Comparison of ENCODE assay signal across 8 cellular contexts in the genomic region with DNA sequence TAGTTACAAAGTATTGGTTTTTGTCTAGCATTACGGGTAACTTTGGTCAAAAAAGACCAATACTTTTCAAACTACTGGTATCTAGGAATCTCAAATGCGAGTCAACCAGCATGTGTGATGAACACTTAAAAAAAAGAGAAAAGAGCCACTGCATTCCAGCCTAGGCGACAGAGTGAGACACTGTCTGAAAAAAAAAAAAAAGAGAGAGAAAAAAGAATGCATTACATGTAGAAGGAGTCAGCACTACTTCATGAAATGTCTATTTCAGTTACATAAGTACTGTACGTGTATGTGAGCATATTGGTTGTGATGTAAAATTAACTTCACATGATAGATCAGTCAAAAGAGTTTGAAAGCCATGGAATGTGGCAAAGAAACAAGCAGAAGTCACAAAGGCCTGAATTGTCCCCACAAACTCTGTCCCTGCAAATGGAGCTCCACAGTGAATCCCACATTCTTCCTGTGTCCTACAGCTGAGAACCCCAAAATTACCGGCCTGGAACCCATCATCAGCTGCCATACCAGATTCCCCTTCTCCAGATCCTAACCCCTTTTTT. TPM values are rescaled to one million over a fixed set of nuclear protein-coding genes. Genes with fewer than 3 reads are reported as not detected.
DNase-seq lines count a peak whose midpoint lies in the region; ATAC-seq, FAIRE-seq and TF ChIP-seq lines count a peak whose summit lies in the region.

No MANE protein-coding gene starts in this region.

- intact Hi-C loops in PC-3 (cut with micrococcal nuclease) (no loop called here), esophagus squamous epithelium (cut with DNase I) (no loop called here)

- H3K27ac ChIP-seq in PC-3 (ENCODE audit: low read length) (no peak overlapping the region), esophagus squamous epithelium (peak overlapping the region in 3 of 4 donors; percentile 85 to 92 (median 92)), foreskin keratinocyte (no peak overlapping the region)

- peaks cover 39% of the 10 kb centered on the region for H3K79me2 ChIP-seq in PC-3 (ENCODE audit: low read length)

- peak; percentile 51 for FAIRE-seq in D721Med (lab: Jason Lieb, UNC)

- TF ChIP-seq POLR2A in esophagus squamous epithelium (IDR thresholded peaks at IDR 0.05) = no peak

- no peak for DNase-seq in D721Med (ENCODE audit: insufficient read length, low spot score)
- DNase-seq in PC-3 = no peak
- DNase-seq in esophagus squamous epithelium (lab: John Stamatoyannopoulos, UW) = no peak
- peak; percentile 76 for DNase-seq in pons (ENCODE audit: low spot score)
- no peak for DNase-seq in ecto neural progenitor cell (ENCODE audit: low spot score)
- no peak for DNase-seq in H4 (ENCODE audit: low spot score)
- no peak for DNase-seq in foreskin keratinocyte
- no peak for DNase-seq in GM19240 (ENCODE audit: insufficient read length, low spot score)

- peaks cover 70% of the 10 kb centered on the region for H3K4me1 ChIP-seq in PC-3 (ENCODE audit: insufficient read depth, low read length)
- H3K4me1 ChIP-seq in esophagus squamous epithelium = peaks cover 3 to 86% (median 15%) of the 10 kb centered on the region in 3 donors
- H3K4me1 ChIP-seq in foreskin keratinocyte = peaks cover 6% of the 10 kb centered on the region

- POLR2A ChIA-PET in PC-3 (lab: Charles Lee; ENCODE audit: unreplicated experiment) = no interaction called here

- H3K27me3 ChIP-seq in PC-3 (ENCODE audit: low read length) = no peaks in the 10 kb centered on the region
- H3K27me3 ChIP-seq in esophagus squamous epithelium = no peaks in the 10 kb centered on the region
- peaks cover 2% of the 10 kb centered on the region for H3K27me3 ChIP-seq in foreskin keratinocyte

- TF ChIP-seq CTCF in D721Med (IDR thresholded peaks at IDR 0.05; ENCODE audit: insufficient read depth, missing control alignments) = no peak
- no peak for TF ChIP-seq CTCF in PC-3 (conservative IDR thresholded peaks at IDR 0.05; ENCODE audit: low read depth, low read length)
- no peak for TF ChIP-seq CTCF in esophagus squamous epithelium (IDR thresholded peaks at IDR 0.05)
- TF ChIP-seq CTCF in foreskin keratinocyte (conservative IDR thresholded peaks at IDR 0.05) = no peak

- H3K4me3 ChIP-seq in PC-3 (ENCODE audit: low read length) (peak overlapping the region; percentile 67), esophagus squamous epithelium (peak overlapping the region in 3 of 4 donors; percentile 76 to 99 (median 98))

- H3K9me3 ChIP-seq in PC-3 (ENCODE audit: low read length) = no peaks in the 10 kb centered on the region
- H3K9me3 ChIP-seq in esophagus squamous epithelium = no peaks in the 10 kb centered on the region

- 0 out of 2 replicates have a peak overlapping the region, but pooled peaks have one; percentile 48 for H2AFZ ChIP-seq in PC-3 (ENCODE audit: low read length)

- peak overlapping the region; percentile 87 for H3K4me2 ChIP-seq in PC-3 (ENCODE audit: low read length)

- no peaks in the 10 kb centered on the region for H3K36me3 ChIP-seq in PC-3 (ENCODE audit: low read depth, low read length)
- H3K36me3 ChIP-seq in esophagus squamous epithelium = no peaks in the 10 kb centered on the region

- ATAC-seq in PC-3 (no peak), foreskin keratinocyte (no peak)

- no peak overlapping the region; the same call in 1 of the 2 replicates for H3K9ac ChIP-seq in PC-3 (ENCODE audit: low read length)

- CTCF ChIA-PET in PC-3 (lab: Charles Lee) = interaction anchor here (0.5 kb wide), 1 partner anchor 18 kb away, joined by 3 read pairs; no protein-coding TSS in a partner anchor

- BruUV-seq in PC-3 (replicated peaks; lab: Mats Ljungman, UMichigan) = no TSS peak

- no peaks in the 10 kb centered on the region for H4K20me1 ChIP-seq in PC-3 (ENCODE audit: low read length)

- H3F3A ChIP-seq in PC-3 (ENCODE audit: low read length, unreplicated experiment) = no peaks in the 10 kb centered on the region

- no peaks in the 10 kb centered on the region for H3K9me2 ChIP-seq in PC-3 (replicated peaks; ENCODE audit: low read length)

- 66 to 75% methylated on average over 5 of the region's 5 CpGs for WGBS in esophagus squamous epithelium, 2 donors

RNA-seq across cellular contexts. Expression of gene DENND11, which starts 1.6 kb away (rescaled TPM):
- total RNA-seq in PC-3 (2014; rRNA removed) (6.7 and 6.9 TPM in 2 replicates), esophagus squamous epithelium (10 to 100 TPM; 11.8 to 28.6 (median 14.2) TPM), foreskin keratinocyte (4.9 and 5.4 TPM in 2 replicates)
- 6.1 and 7.8 TPM in 2 replicates for total RNA-seq in H4 (2014; rRNA removed; shearing (Covaris generic))
- polyA plus RNA-seq in foreskin keratinocyte = 1.0 and 1.1 TPM in 2 replicates

RNA-seq across cellular contexts. Expression of gene WEE2, which starts 7.8 kb away (rescaled TPM):
- total RNA-seq in PC-3 (2014; rRNA removed) (not detected in 2 replicates), esophagus squamous epithelium (not detected), foreskin keratinocyte (not detected in 2 replicates)
- total RNA-seq in H4 (2014; rRNA removed; shearing (Covaris generic)) = not detected in 2 replicates
- not detected in 2 replicates for polyA plus RNA-seq in foreskin keratinocyte

RNA-seq across cellular contexts. Expression of gene SSBP1, which starts 37.8 kb away (rescaled TPM):
- 212 and 269 TPM in 2 replicates for total RNA-seq in PC-3 (2014; rRNA removed)
- 100 to 1,000 TPM; 120 to 187 (median 146) TPM for total RNA-seq in esophagus squamous epithelium
- 516 and 551 TPM in 2 replicates for total RNA-seq in H4 (2014; rRNA removed; shearing (Covaris generic))
- total RNA-seq in foreskin keratinocyte = 251 and 260 TPM in 2 replicates
- polyA plus RNA-seq in foreskin keratinocyte = 354 and 374 TPM in 2 replicates

Comparison
In these comparisons a context has a peak if more than half of its experiments do, and no peak if none do; other contexts are left out.
1. H3K27ac ChIP-seq: peak in esophagus squamous epithelium (3 of 4); none in PC-3 (single experiment) and foreskin keratinocyte (single experiment).